16 cellular contexts compared by ENCODE assay signal in the genomic region with DNA sequence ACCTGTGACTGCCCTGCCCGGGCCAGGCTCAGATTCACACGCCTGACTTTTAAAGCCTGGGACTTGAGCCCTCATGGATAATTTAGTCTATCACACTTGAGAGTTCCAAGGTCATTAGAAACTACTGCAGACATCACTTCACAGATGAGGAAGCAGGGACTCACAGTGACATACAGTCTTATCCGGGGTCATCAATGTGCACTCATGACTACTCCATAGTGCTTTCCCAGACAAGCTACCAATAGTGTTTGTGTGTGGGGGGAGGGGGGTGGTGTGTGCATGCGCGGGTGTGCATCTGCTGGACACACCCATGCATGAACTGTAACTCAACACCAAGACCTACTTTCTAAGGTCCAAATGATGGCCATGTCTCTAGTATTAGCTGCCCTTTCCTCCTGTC. TPM values are rescaled to one million over a fixed set of nuclear protein-coding genes. Genes with fewer than 3 reads are reported as not detected.
DNase-seq lines count a peak whose midpoint lies in the region; ATAC-seq lines count a peak whose summit lies in the region.
"Had no signal": no experiment of that assay in that cellular context is flagged by ENCODE, and none has a peak within 500 bp of the region (broad histone marks: within the 10 kb centered on the region; RNA-seq: fewer than 3 reads in every experiment).

No MANE protein-coding gene starts in this region.

- DNase-seq in DMS153 (lab: John Stamatoyannopoulos, UW) (peak; percentile 74), DMS153 treated with DMSO at 0.1 percent for 48 hours (lab: John Stamatoyannopoulos, UW; ENCODE audit: unreplicated experiment) (no peak), DMS53 treated with DMSO at 0.1 percent for 48 hours (lab: John Stamatoyannopoulos, UW; ENCODE audit: unreplicated experiment) (peak; percentile 96), NCI-H510A (lab: John Stamatoyannopoulos, UW) (peak; percentile 71), kidney tubule cell (ENCODE audit: low spot score) (peak; percentile 6), mucosa of gallbladder (ENCODE audit: low spot score) (no peak)
- DNase-seq: CD4-positive, CD25-positive, alpha-beta regulatory T cell; GDM1; NCI-H1092 treated with DMSO at 0.1 percent for 48 hours; NCI-H1694 treated with DMSO at 0.1 percent for 48 hours; SHP77 treated with DMSO at 0.1 percent for 48 hours had no signal

- no peak for ATAC-seq in HG02571 (IDR thresholded peaks at IDR 0.05; ENCODE audit: unreplicated experiment)
- no peak for ATAC-seq in GM19463 (IDR thresholded peaks at IDR 0.05; ENCODE audit: unreplicated experiment)

RNA-seq across cellular contexts. Expression of gene SLC5A9, which starts 16.1 kb away (rescaled TPM):
- total RNA-seq in mucosa of gallbladder, result 15.2 TPM
- total RNA-seq: B cell; CD4-positive, CD25-positive, alpha-beta regulatory T cell; MCF 10A; T-helper 1 cell treated with Interleukin-12 subunit alpha and Interleukin-12 subunit beta and Interleukin-4 antibody, amounts not matched to agents 30 ng/mL and 1 ng/mL, for 36 hours had no signal

Comparison
In these comparisons a context has a peak if more than half of its experiments do, and no peak if none do; other contexts are left out.
1. DNase-seq: peak in DMS153 (single experiment), DMS53 treated with DMSO at 0.1 percent for 48 hours (single experiment), NCI-H510A (single experiment) and kidney tubule cell (single experiment); none in DMS153 treated with DMSO at 0.1 percent for 48 hours (single experiment) and mucosa of gallbladder (single experiment).